Comparison of ENCODE assay signal across 2 cellular contexts in genomic region chr18:26515643-26516495, GRCh38.
TF ChIP-seq lines count a peak whose summit lies in the region.

No MANE protein-coding gene starts in this region.

TF ChIP-seq in GM23338, 12 proteins besides CTCF, POLR2A, EP300 and RAD21 (continued from another document):
- TF ChIP-seq ETS1 (IDR thresholded peaks at IDR 0.05) (no peak), NANOG (IDR thresholded peaks at IDR 0.05; ENCODE audit: borderline replicate concordance) (no peak), ZNF462 (CRISPR knock-in tag; IDR thresholded peaks at IDR 0.05) (no peak), CREB1 (CRISPR knock-in tag; IDR thresholded peaks at IDR 0.05; ENCODE audit: low read depth) (no peak), REST (IDR thresholded peaks at IDR 0.05; ENCODE audit: unreplicated experiment) (no peak)

TF ChIP-seq in HCT116, 20 proteins besides CTCF, POLR2A, EP300 and RAD21 (continued from another document):
- TF ChIP-seq ATF3 (IDR thresholded peaks at IDR 0.05) (no peak), TCF7L2 (IDR thresholded peaks at IDR 0.05; ENCODE audit: borderline replicate concordance, extremely low read depth, insufficient read depth, insufficient read length) (no peak), JUND (IDR thresholded peaks at IDR 0.05) (no peak), YY1 (IDR thresholded peaks at IDR 0.05; ENCODE audit: extremely low read depth, insufficient replicate concordance, low read depth, low read length) (no peak), EZH2 (IDR thresholded peaks at IDR 0.05) (no peak), MAX (IDR thresholded peaks at IDR 0.05) (no peak), EZH2phosphoT487 (IDR thresholded peaks at IDR 0.05; ENCODE audit: borderline replicate concordance) (no peak), SIN3A (IDR thresholded peaks at IDR 0.05; ENCODE audit: low read depth) (no peak), SP1 (IDR thresholded peaks at IDR 0.05; ENCODE audit: low read depth) (no peak), ZFX (IDR thresholded peaks at IDR 0.05) (no peak), ZBTB33 (IDR thresholded peaks at IDR 0.05; ENCODE audit: extremely low read depth, insufficient replicate concordance, low read length) (no peak)
